Comparison of ENCODE assay signal across 12 cellular contexts in genomic region chr6:137933696-137934095, GRCh38.
DNase-seq lines count a peak whose midpoint lies in the region; ATAC-seq, FAIRE-seq and TF ChIP-seq lines count a peak whose summit lies in the region.
"Had no signal": no experiment of that assay in that cellular context is flagged by ENCODE, and none has a peak within 500 bp of the region (broad histone marks: within the 10 kb centered on the region; RNA-seq: fewer than 3 reads in every experiment).

No MANE protein-coding gene starts in this region.

- H3K36me3 Mint-ChIP-seq in activated CD8-positive, alpha-beta T cell treated with anti-CD3 and anti-CD28 coated beads for 36 hours (ENCODE audit: low read depth) = peaks cover 21% of the 10 kb centered on the region
- peaks cover 20% of the 10 kb centered on the region for H3K36me3 Mint-ChIP-seq in activated CD8-positive, alpha-beta T cell treated with anti-CD3 and anti-CD28 coated beads, Interleukin-2, amount 10 ng/mL, durations not matched to agents 7 days and 5 days (ENCODE audit: low read depth)

- in situ Hi-C loops in GM12878 (cut with MboI) = no loop called here

- H3K4me2 ChIP-seq in GM12878 (ENCODE audit: control insufficient read depth, insufficient read depth) = peak overlapping the region; percentile 66; the same call in 1 of the 2 replicates

- 7% methylated on average over 3 of the region's 3 CpGs for WGBS in GM12878 (ENCODE audit: insufficient coverage, insufficient replicate concordance, low lambda C conversion rate, missing lambda C conversion rate)

- RAD21 ChIA-PET in GM12878 (lab: Charles Lee; ENCODE audit: unreplicated experiment) = interaction anchor here (0.8 to 4.7 kb wide), 12 partner anchors 10 to 225 kb away, joined by 3 to 19 read pairs (median 6); partner anchors contain the start of gene TNFAIP3

- no peaks in the 10 kb centered on the region for H3K27me3 ChIP-seq in GM12878 (replicated peaks in 1 of 2; ENCODE audit: control insufficient read depth in 2 of 2, insufficient read depth in 2 of 2, low read length in 1 of 2)
- no peaks in the 10 kb centered on the region for H3K27me3 ChIP-seq in right atrium auricular region
- no peaks in the 10 kb centered on the region for H3K27me3 ChIP-seq in thoracic aorta (replicated peaks; ENCODE audit: insufficient read depth)

- SMC1A ChIA-PET in GM12878 (lab: Charles Lee; ENCODE audit: uncharacterized antibody, unreplicated experiment) = interaction anchor here (0.7 to 34.9 kb wide), 19 partner anchors 8 to 274 kb away, joined by 3 to 1237 read pairs (median 4); partner anchors contain the start of gene TNFAIP3

- CTCF ChIA-PET in activated CD8-positive, alpha-beta T cell treated with anti-CD3 and anti-CD28 coated beads for 36 hours (lab: Charles Lee) = interaction anchor here (0.5 to 5.2 kb wide), 9 partner anchors 9 to 226 kb away, joined by 3 to 30 read pairs (median 5); partner anchors contain the start of gene TNFAIP3
- CTCF ChIA-PET in activated CD8-positive, alpha-beta T cell treated with anti-CD3 and anti-CD28 coated beads, Interleukin-2, amount 10 ng/mL, durations not matched to agents 7 days and 5 days (lab: Charles Lee) = interaction anchor here (1.0 to 20.9 kb wide), 10 partner anchors 10 to 229 kb away, joined by 3 to 555 read pairs (median 4); partner anchors contain the start of gene TNFAIP3
- CTCF ChIA-PET in GM12878 (lab: Yijun Ruan, JAX) = interaction anchor here (1.0 to 6.8 kb wide), 10 partner anchors 11 to 229 kb away, joined by 3 to 65 read pairs (median 4); no protein-coding TSS in a partner anchor

- DNase-seq in activated CD8-positive, alpha-beta T cell treated with anti-CD3 and anti-CD28 coated beads for 36 hours = no peak
- no peak for DNase-seq in activated CD8-positive, alpha-beta T cell treated with anti-CD3 and anti-CD28 coated beads, Interleukin-2, amount 10 ng/mL, durations not matched to agents 7 days and 5 days
- DNase-seq in GM12878 (ENCODE audit: low read depth, low spot score) = no peak
- peak; percentile 77 for DNase-seq in right atrium auricular region (ENCODE audit: low spot score)
- peak; percentile 31 for DNase-seq in thoracic aorta (ENCODE audit: low spot score)
- no peak for DNase-seq in left lobe of liver (ENCODE audit: low spot score)
- no peak for DNase-seq in NCI-H345 (lab: John Stamatoyannopoulos, UW)
- DNase-seq in Kasumi-1 (lab: John Stamatoyannopoulos, UW) = no peak
- DNase-seq: activated gamma-delta T cell treated with Interleukin-2 at 50 U/mL for 16 hours had no signal

- H3K36me3 ChIP-seq in GM12878 (ENCODE audit: control insufficient read depth in 2 of 2, insufficient read depth in 2 of 2, low read length in 1 of 2) (no peaks in the 10 kb centered on the region), right atrium auricular region (no peaks in the 10 kb centered on the region), thoracic aorta (no peaks in the 10 kb centered on the region)

- no peak for FAIRE-seq in GM12878 (lab: Jason Lieb, UNC)
- FAIRE-seq: endothelial cell of umbilical vein, G401.6, urothelium cell line had no signal

- peak overlapping the region; percentile 69 for H2AFZ ChIP-seq in GM12878 (ENCODE audit: control insufficient read depth, low read depth, low read length)

- H3K27ac ChIP-seq in GM12878 (ENCODE audit: control insufficient read depth, insufficient read depth) = peak overlapping the region; percentile 53
- no peak overlapping the region for H3K27ac ChIP-seq in right atrium auricular region
- H3K27ac ChIP-seq in thoracic aorta = peak overlapping the region in 1 of 2 donors; percentile 59

- H3K79me2 ChIP-seq in GM12878 (ENCODE audit: control insufficient read depth, insufficient read depth, low read length) = no peaks in the 10 kb centered on the region

- H3K9me3 ChIP-seq in GM12878 (replicated peaks; ENCODE audit: control insufficient read depth, insufficient read depth, low read length) (peaks cover 16% of the 10 kb centered on the region), right atrium auricular region (no peaks in the 10 kb centered on the region), thoracic aorta (no peaks in the 10 kb centered on the region)

- H3K4me3 Mint-ChIP-seq in activated CD8-positive, alpha-beta T cell treated with anti-CD3 and anti-CD28 coated beads for 36 hours = no peak overlapping the region
- no peak overlapping the region for H3K4me3 Mint-ChIP-seq in activated CD8-positive, alpha-beta T cell treated with anti-CD3 and anti-CD28 coated beads, Interleukin-2, amount 10 ng/mL, durations not matched to agents 7 days and 5 days

- no peak for TF ChIP-seq RAD21 in GM12878 (IDR thresholded peaks at IDR 0.05; ENCODE audit: insufficient read depth, low read depth, low read length)

- H4K20me1 ChIP-seq in GM12878 (ENCODE audit: control insufficient read depth, insufficient read depth) = no peaks in the 10 kb centered on the region

- intact Hi-C loops in activated CD8-positive, alpha-beta T cell treated with anti-CD3 and anti-CD28 coated beads for 36 hours (cut with micrococcal nuclease) = no loop called here
- intact Hi-C loops in GM12878 (cut with micrococcal nuclease; ENCODE audit: unreplicated experiment) = no loop called here

- H3K4me3 ChIP-seq in GM12878 = no peak overlapping the region
- no peak overlapping the region for H3K4me3 ChIP-seq in right atrium auricular region
- H3K4me3 ChIP-seq in thoracic aorta = no peak overlapping the region

- peak overlapping the region; percentile 49 for H3K27ac Mint-ChIP-seq in activated CD8-positive, alpha-beta T cell treated with anti-CD3 and anti-CD28 coated beads for 36 hours
- H3K27ac Mint-ChIP-seq in activated CD8-positive, alpha-beta T cell treated with anti-CD3 and anti-CD28 coated beads, Interleukin-2, amount 10 ng/mL, durations not matched to agents 7 days and 5 days = no peak overlapping the region

- H3K27me3 Mint-ChIP-seq in activated CD8-positive, alpha-beta T cell treated with anti-CD3 and anti-CD28 coated beads for 36 hours = no peaks in the 10 kb centered on the region
- H3K27me3 Mint-ChIP-seq in activated CD8-positive, alpha-beta T cell treated with anti-CD3 and anti-CD28 coated beads, Interleukin-2, amount 10 ng/mL, durations not matched to agents 7 days and 5 days (ENCODE audit: low read depth) = no peaks in the 10 kb centered on the region

- BruUV-seq in GM12878 (replicated peaks; lab: Mats Ljungman, UMichigan) = no TSS peak

- no peak for ATAC-seq in activated CD8-positive, alpha-beta T cell treated with anti-CD3 and anti-CD28 coated beads for 36 hours
- ATAC-seq in activated CD8-positive, alpha-beta T cell treated with anti-CD3 and anti-CD28 coated beads, Interleukin-2, amount 10 ng/mL, durations not matched to agents 7 days and 5 days = no peak
- ATAC-seq in GM12878 (no peak), thoracic aorta (ENCODE audit: insufficient number of reproducible peaks, low FRiP score, low read depth) (peak; percentile 97), left lobe of liver (no peak)

- POLR2A ChIA-PET in activated CD8-positive, alpha-beta T cell treated with anti-CD3 and anti-CD28 coated beads for 36 hours (lab: Charles Lee) = interaction anchor here (0.9 to 1.0 kb wide), 2 partner anchors 14 to 22 kb away, joined by 3 read pairs; no protein-coding TSS in a partner anchor
- POLR2A ChIA-PET in activated CD8-positive, alpha-beta T cell treated with anti-CD3 and anti-CD28 coated beads, Interleukin-2, amount 10 ng/mL, durations not matched to agents 7 days and 5 days (lab: Charles Lee) = interaction anchor here (0.5 kb wide), 1 partner anchor 54 kb away, joined by 3 read pairs; no protein-coding TSS in a partner anchor
- POLR2A ChIA-PET in GM12878 (lab: Charles Lee) = interaction anchor here (0.7 to 3.1 kb wide), 7 partner anchors 9 to 63 kb away, joined by 3 to 8 read pairs (median 4); no protein-coding TSS in a partner anchor

- TF ChIP-seq EP300 in GM12878 (IDR thresholded peaks at IDR 0.05; ENCODE audit: borderline replicate concordance in 1 of 2, control insufficient read depth in 1 of 2, low read depth in 2 of 2, low read length in 2 of 2) = no peak

- TF ChIP-seq POLR2A in GM12878 (IDR thresholded peaks at IDR 0.05; ENCODE audit: low read depth, low read length) = no peak

- H3K4me1 ChIP-seq in GM12878 (ENCODE audit: control insufficient read depth, insufficient read depth, low read length) (peaks cover 28% of the 10 kb centered on the region), right atrium auricular region (no peaks in the 10 kb centered on the region), thoracic aorta (ENCODE audit: control insufficient read depth in 1 of 2, low read depth in 2 of 2) (peaks cover 0 to under 1% of the 10 kb centered on the region in 2 donors)

- H3K9me3 Mint-ChIP-seq in activated CD8-positive, alpha-beta T cell treated with anti-CD3 and anti-CD28 coated beads for 36 hours = peaks cover 19% of the 10 kb centered on the region
- peaks cover 16% of the 10 kb centered on the region for H3K9me3 Mint-ChIP-seq in activated CD8-positive, alpha-beta T cell treated with anti-CD3 and anti-CD28 coated beads, Interleukin-2, amount 10 ng/mL, durations not matched to agents 7 days and 5 days (ENCODE audit: insufficient read depth)

- no peak overlapping the region for H3K9ac ChIP-seq in GM12878 (ENCODE audit: control insufficient read depth, insufficient read depth, low read length)

- TF ChIP-seq CTCF in activated CD8-positive, alpha-beta T cell treated with anti-CD3 and anti-CD28 coated beads for 36 hours (IDR thresholded peaks at IDR 0.05) = no peak
- TF ChIP-seq CTCF in GM12878 (IDR thresholded peaks at IDR 0.05 in 2 of 3, conservative IDR thresholded peaks at IDR 0.05 in 1 of 3; ENCODE audit: control insufficient read depth in 2 of 3, extremely low read depth in 1 of 3, insufficient read depth in 1 of 3, low read depth in 3 of 3, low read length in 3 of 3) (no peak), right atrium auricular region (IDR thresholded peaks at IDR 0.05) (no peak), thoracic aorta (IDR thresholded peaks at IDR 0.05) (no peak)

- peaks cover 45% of the 10 kb centered on the region for H3K4me1 Mint-ChIP-seq in activated CD8-positive, alpha-beta T cell treated with anti-CD3 and anti-CD28 coated beads for 36 hours (ENCODE audit: low read depth)
- H3K4me1 Mint-ChIP-seq in activated CD8-positive, alpha-beta T cell treated with anti-CD3 and anti-CD28 coated beads, Interleukin-2, amount 10 ng/mL, durations not matched to agents 7 days and 5 days (ENCODE audit: low read depth) = peaks cover 8% of the 10 kb centered on the region

TF ChIP-seq in GM12878, 131 proteins besides CTCF, POLR2A, EP300 and RAD21:
- TF ChIP-seq ZNF384 (IDR thresholded peaks at IDR 0.05; ENCODE audit: borderline replicate concordance, low read depth, low read length) (no peak), KAT2A (conservative IDR thresholded peaks at IDR 0.05; ENCODE audit: control insufficient read depth, low read depth, low read length) (no peak), NRF1 (conservative IDR thresholded peaks at IDR 0.05; ENCODE audit: low read depth, low read length) (no peak), RUNX3 (IDR thresholded peaks at IDR 0.05; ENCODE audit: low read length) (peak; percentile 36; the same call in 1 of the 2 replicates), BRCA1 (IDR thresholded peaks at IDR 0.05; ENCODE audit: low read depth, low read length) (no peak), SMAD5 (IDR thresholded peaks at IDR 0.05; ENCODE audit: low read depth) (no peak), ZNF217 (IDR thresholded peaks at IDR 0.05) (no peak), RFX5 (IDR thresholded peaks at IDR 0.05; ENCODE audit: low read depth, low read length) (no peak)

Comparison
In these comparisons a context has a peak if more than half of its experiments do, and no peak if none do; other contexts are left out.
1. DNase-seq: peak in right atrium auricular region (single experiment) and thoracic aorta (single experiment); none in activated CD8-positive, alpha-beta T cell treated with anti-CD3 and anti-CD28 coated beads for 36 hours (single experiment), activated CD8-positive, alpha-beta T cell treated with anti-CD3 and anti-CD28 coated beads, Interleukin-2, amount 10 ng/mL, durations not matched to agents 7 days and 5 days (single experiment), GM12878 (single experiment), left lobe of liver (single experiment), NCI-H345 (single experiment) and Kasumi-1 (0 of 2).